In the genomic region with DNA sequence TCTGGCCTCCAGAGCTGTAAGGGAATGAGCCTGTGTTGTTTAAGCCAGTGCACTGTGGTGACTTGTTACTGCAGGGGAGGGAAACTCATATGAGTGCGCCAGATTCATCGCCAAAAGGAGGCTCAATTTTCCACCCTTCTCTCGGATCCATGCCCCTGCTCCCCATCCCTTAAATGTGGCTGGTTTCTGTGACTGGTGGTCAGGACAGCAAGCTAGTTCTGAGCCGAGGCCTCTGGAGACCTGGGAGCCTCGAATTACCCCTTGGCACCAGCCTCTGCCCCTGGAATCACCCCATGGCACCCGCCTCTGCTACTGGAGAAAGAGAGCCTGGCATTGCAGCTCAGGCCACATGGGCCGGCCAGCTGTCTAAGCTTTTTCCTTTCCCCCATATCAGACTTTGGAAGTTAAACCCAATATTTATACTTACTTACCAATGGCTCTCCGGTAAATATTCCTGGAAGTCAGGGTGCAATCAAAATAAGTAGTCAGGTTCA, we compare ENCODE assay signal across 25 cellular contexts. TPM values are rescaled to one million over a fixed set of nuclear protein-coding genes. Genes with fewer than 3 reads are reported as not detected.
DNase-seq lines count a peak whose midpoint lies in the region; ATAC-seq, FAIRE-seq and TF ChIP-seq lines count a peak whose summit lies in the region.
"Had no signal": no experiment of that assay in that cellular context is flagged by ENCODE, and none has a peak within 500 bp of the region (broad histone marks: within the 10 kb centered on the region; RNA-seq: fewer than 3 reads in every experiment).

No MANE protein-coding gene starts in this region.

- no peak overlapping the region for H3K4me2 ChIP-seq in H1 (ENCODE audit: insufficient read depth in 1 of 2, low read depth in 2 of 2, low read length in 2 of 2)
- no peak overlapping the region for H3K4me2 ChIP-seq in GM23248 (ENCODE audit: unreplicated experiment)
- H3K4me2 ChIP-seq: A549; BLaER1 treated with 17β-estradiol and CSF1 and Interleukin-3, amounts not matched to agents 10 nM and 100 nM had no signal

- H3F3A ChIP-seq in GM23248 (ENCODE audit: insufficient read depth): no peaks in the 10 kb centered on the region

- TF ChIP-seq EP300 in H1 (IDR thresholded peaks at IDR 0.05; ENCODE audit: borderline replicate concordance in 1 of 2, low read depth in 2 of 2, low read length in 2 of 2): no peak

- H3K9me3 ChIP-seq in H1 (ENCODE audit: insufficient read depth in 2 of 2, low read depth in 1 of 2, low read length in 1 of 2) (no peaks in the 10 kb centered on the region), psoas muscle (no peaks in the 10 kb centered on the region), GM23248 (ENCODE audit: low read depth) (no peaks in the 10 kb centered on the region)
- H3K9me3 ChIP-seq: A549; BE2C; BLaER1 treated with 17β-estradiol and CSF1 and Interleukin-3, amounts not matched to agents 10 nM and 100 nM had no signal

- DNase-seq in coronary artery (ENCODE audit: low spot score) (peak; percentile 52), H1 (ENCODE audit: low read depth in 1 of 2, low spot score in 2 of 2) (no peak), left lobe of liver (ENCODE audit: low spot score) (peak; percentile 26), psoas muscle (no peak), GM23248 (no peak), NCI-H2196 (lab: John Stamatoyannopoulos, UW; ENCODE audit: unreplicated experiment) (no peak), D721Med (ENCODE audit: insufficient read length, low spot score) (no peak)
- DNase-seq: 8988T; ACHN; AML-193; BE2C; CD4-positive, alpha-beta T cell; CD8-positive, alpha-beta memory T cell; DMS53; DMS79 treated with DMSO at 0.1 percent for 48 hours; GF-D8; GOT3; H7; HCEC 1CT had no signal

- 78% methylated on average over 8 of the region's 8 CpGs; no CpG with 5 or more reads in 1 of the 2 experiments for WGBS in H1 (ENCODE audit: extremely low coverage in 1 of 2, insufficient coverage in 1 of 2, insufficient read length in 1 of 2, insufficient replicate concordance in 2 of 2, low coverage in 1 of 2, low lambda C conversion rate in 2 of 2, missing lambda C conversion rate in 1 of 2), 2 experiments
- WGBS in psoas muscle, 3 donors: 32 to 42% (median 41%) methylated on average over 8 of the region's 8 CpGs
- 54 to 57% methylated on average over 8 of the region's 8 CpGs for WGBS in GM23248 (ENCODE audit: low coverage in 1 of 2, low lambda C conversion rate in 2 of 2, missing lambda C conversion rate in 2 of 2), 2 experiments

- no peaks in the 10 kb centered on the region for H3K79me1 ChIP-seq in H1 (ENCODE audit: low read depth, low read length)

- no peaks in the 10 kb centered on the region for H4K20me1 ChIP-seq in H1 (replicated peaks in 1 of 2; ENCODE audit: control insufficient read depth in 1 of 2, insufficient read depth in 2 of 2, low read length in 2 of 2)
- no peaks in the 10 kb centered on the region for H4K20me1 ChIP-seq in GM23248 (ENCODE audit: insufficient read depth)
- H4K20me1 ChIP-seq: BLaER1 treated with 17β-estradiol and CSF1 and Interleukin-3, amounts not matched to agents 10 nM and 100 nM had no signal

- no peak overlapping the region for H3K9ac ChIP-seq in H1 (replicated peaks in 1 of 4; ENCODE audit: extremely low read depth in 1 of 4, low read depth in 3 of 4, low read length in 3 of 4)
- no peak overlapping the region for H3K9ac ChIP-seq in GM23248
- H3K9ac ChIP-seq: BLaER1 treated with 17β-estradiol and CSF1 and Interleukin-3, amounts not matched to agents 10 nM and 100 nM had no signal

- H3K23me2 ChIP-seq in H1 (ENCODE audit: low read depth, low read length): no peaks in the 10 kb centered on the region

- POLR2A ChIA-PET in H1 (lab: Charles Lee; ENCODE audit: partially characterized antibody): interaction anchor here (0.8 to 1.1 kb wide), 2 partner anchors 40 to 111 kb away, joined by 3 to 6 read pairs; a partner anchor contains a TSS

- no peak overlapping the region for H2BK5ac ChIP-seq in H1 (ENCODE audit: low read depth, low read length)

- TF ChIP-seq RAD21 in H1 (IDR thresholded peaks at IDR 0.05 in 1 of 2, conservative IDR thresholded peaks at IDR 0.05 in 1 of 2; ENCODE audit: low read depth in 2 of 2, low read length in 2 of 2): no peak

- in situ Hi-C loops in GM23248 (cut with MboI): no loop called here

- no peak overlapping the region for H4K5ac ChIP-seq in H1 (ENCODE audit: insufficient read length, low read depth, low read length)

- H2BK20ac ChIP-seq in H1 (ENCODE audit: low read length): 0 out of 2 replicates have a peak overlapping the region, but pooled peaks have one; percentile 48

- H3K27ac ChIP-seq in coronary artery (no peak overlapping the region), H1 (ENCODE audit: low read depth, low read length) (no peak overlapping the region), psoas muscle (no peak overlapping the region), GM23248 (no peak overlapping the region)
- H3K27ac ChIP-seq: A549; BLaER1 treated with 17β-estradiol and CSF1 and Interleukin-3, amounts not matched to agents 10 nM and 100 nM had no signal

- ATAC-seq in left lobe of liver (no peak), psoas muscle (peak in 3 of 4 donors; percentile 40 to 83 (median 58))
- ATAC-seq: A549 had no signal

- TF ChIP-seq CTCF in coronary artery (IDR thresholded peaks at IDR 0.05) (no peak), H1 (IDR thresholded peaks at IDR 0.05; ENCODE audit: control extremely low read depth in 1 of 3, insufficient read depth in 1 of 3, low read depth in 1 of 3, low read length in 3 of 3) (no peak), psoas muscle (IDR thresholded peaks at IDR 0.05) (no peak), D721Med (IDR thresholded peaks at IDR 0.05; ENCODE audit: insufficient read depth, missing control alignments) (no peak)

- no peak overlapping the region for H2BK15ac ChIP-seq in H1 (ENCODE audit: low read length)

- H3K4me3 ChIP-seq in coronary artery (no peak overlapping the region), H1 (ENCODE audit: extremely low read depth in 1 of 4, insufficient read depth in 2 of 4, low read depth in 3 of 4, low read length in 4 of 4) (no peak overlapping the region), psoas muscle (no peak overlapping the region), GM23248 (no peak overlapping the region)
- H3K4me3 ChIP-seq: A549; BLaER1 treated with 17β-estradiol and CSF1 and Interleukin-3, amounts not matched to agents 10 nM and 100 nM had no signal

- H4K91ac ChIP-seq in H1 (replicated peaks; ENCODE audit: insufficient read length, low read length): no peak overlapping the region

- H2AK5ac ChIP-seq in H1 (ENCODE audit: low read depth, low read length): no peak overlapping the region

- H3K23ac ChIP-seq in H1 (ENCODE audit: insufficient read length): no peak overlapping the region

- H2BK12ac ChIP-seq in H1 (ENCODE audit: low read depth, low read length): no peak overlapping the region

- intact Hi-C loops in psoas muscle (cut with DNase I): no loop called here

- FAIRE-seq in H1 (lab: Jason Lieb, UNC) (no peak), D721Med (lab: Jason Lieb, UNC) (no peak)
- FAIRE-seq: A549, GM12891, GM18507 had no signal

- H2AFZ ChIP-seq in H1 (ENCODE audit: low read length) (no peak overlapping the region), GM23248 (no peak overlapping the region)

- H3K4me1 ChIP-seq in H1 (replicated peaks in 1 of 4; ENCODE audit: control insufficient read depth in 3 of 4, insufficient read depth in 4 of 4, low read length in 3 of 4) (peaks cover 0 to 2% (median 0%) of the 10 kb centered on the region in 4 experiments; a peak in 1 of 7 replicates), psoas muscle (no peaks in the 10 kb centered on the region), GM23248 (ENCODE audit: insufficient read depth) (no peaks in the 10 kb centered on the region)
- H3K4me1 ChIP-seq: A549, BE2C had no signal

- no peak overlapping the region for H3K4ac ChIP-seq in H1 (replicated peaks; ENCODE audit: insufficient read length, low read depth, low read length)

- no peak overlapping the region for H2BK120ac ChIP-seq in H1 (replicated peaks; ENCODE audit: low read depth, low read length)

- H3K79me2 ChIP-seq in H1 (ENCODE audit: control insufficient read depth in 1 of 2, insufficient read depth in 2 of 2, low read length in 2 of 2): no peaks in the 10 kb centered on the region
- no peaks in the 10 kb centered on the region for H3K79me2 ChIP-seq in GM23248 (ENCODE audit: insufficient read depth)

- no peaks in the 10 kb centered on the region for H3K27me3 ChIP-seq in H1 (replicated peaks in 1 of 4; ENCODE audit: control insufficient read depth in 3 of 4, extremely low read depth in 1 of 4, insufficient read depth in 3 of 4, low read length in 3 of 4)
- H3K27me3 ChIP-seq in psoas muscle (ENCODE audit: insufficient read depth in 3 of 3, low read length in 2 of 3): peaks cover 0 to 7% (median 0%) of the 10 kb centered on the region in 3 donors
- H3K27me3 ChIP-seq in GM23248 (replicated peaks; ENCODE audit: insufficient read depth): peaks cover 23% of the 10 kb centered on the region
- H3K27me3 ChIP-seq: BLaER1 treated with 17β-estradiol and CSF1 and Interleukin-3, amounts not matched to agents 10 nM and 100 nM had no signal

- no peaks in the 10 kb centered on the region for H3K9me2 ChIP-seq in GM23248 (ENCODE audit: insufficient read depth)

- no peak overlapping the region for H3K56ac ChIP-seq in H1 (replicated peaks; ENCODE audit: insufficient read length, low read depth, low read length)

- CTCF ChIA-PET in H1 (lab: Charles Lee; ENCODE audit: partially characterized antibody): interaction anchor here (0.8 to 1.6 kb wide), 4 partner anchors 8 to 162 kb away, joined by 3 to 4 read pairs (median 3); no protein-coding TSS in a partner anchor

- no peak overlapping the region for H3K18ac ChIP-seq in H1 (ENCODE audit: extremely low read depth, low read length)

- H4K8ac ChIP-seq in H1 (ENCODE audit: extremely low read depth, insufficient read depth, low read length): no peak overlapping the region

- H3K36me3 ChIP-seq in H1 (ENCODE audit: control insufficient read depth in 2 of 4, insufficient read depth in 4 of 4, low read length in 3 of 4) (no peaks in the 10 kb centered on the region), psoas muscle (ENCODE audit: insufficient read depth in 1 of 2, low read depth in 1 of 2) (no peaks in the 10 kb centered on the region), GM23248 (ENCODE audit: low read depth) (no peaks in the 10 kb centered on the region)
- H3K36me3 ChIP-seq: BE2C; BLaER1 treated with 17β-estradiol and CSF1 and Interleukin-3, amounts not matched to agents 10 nM and 100 nM had no signal

- no peak for TF ChIP-seq POLR2A in H1 (IDR thresholded peaks at IDR 0.05; ENCODE audit: control extremely low read depth in 1 of 2, low read depth in 2 of 2, low read length in 2 of 2)

- H3K14ac ChIP-seq in H1 (ENCODE audit: insufficient read length): no peak overlapping the region

RNA-seq across cellular contexts. Expression of a gene that starts 39.9 kb away (rescaled TPM):
- 56.5 and 64.6 TPM in 2 replicates for total RNA-seq in H1 (2021; fragmentation: NEBNext Ultra II Directional; extraction: Animal tissue kit (Norgen Biotek cat#: 25700))
- 16.5 and 32.5 TPM in 2 replicates for polyA plus RNA-seq in H1 (2011; rRNA removed)
- 12.2 TPM for polyA plus RNA-seq in H1 (2011; cell fraction: cytosol; rRNA removed)
- 46.4 TPM for polyA plus RNA-seq in H1 (2011; cell fraction: nucleus; rRNA removed)
- 19.6 to 25.6 TPM (median 22.5 TPM) in 4 replicates for polyA plus RNA-seq in H1 (2012, experiment 1 of 2)
- polyA plus RNA-seq in H1 (2012, experiment 2 of 2): 3.7 TPM
- polyA plus RNA-seq in H1 (2013, experiment 1 of 2): 38.4 TPM
- polyA plus RNA-seq in H1 (2013, experiment 2 of 2): 36.8 TPM
- 16.2 and 17.2 TPM in 2 replicates for polyA minus RNA-seq in H1 (2011; rRNA and poly(A)+ RNA removed)
- polyA minus RNA-seq in H1 (2011; cell fraction: cytosol; rRNA and poly(A)+ RNA removed): 19.3 TPM
- polyA minus RNA-seq in H1 (2011; cell fraction: nucleus; rRNA and poly(A)+ RNA removed): 62.6 TPM
- total RNA-seq in left lobe of liver: 40.6 TPM
- total RNA-seq in psoas muscle: 10 to 100 TPM; 40.4 to 49.3 (median 43.7) TPM
- 10 to 100 TPM; 11.6 to 24.5 (median 11.7) TPM for polyA plus RNA-seq in psoas muscle
- 9.5 and 10.5 TPM in 2 replicates for total RNA-seq in GM23248 (2014; rRNA removed; shearing (Covaris generic))
- polyA plus RNA-seq in GM23248 (2016; fragmentation: Nextera tagmentation; extraction: Ambion mirVana): 33.2 and 36.0 TPM in 2 replicates

RNA-seq across cellular contexts. Expression of a gene that starts 58.2 kb away (rescaled TPM):
- total RNA-seq in H1 (2021; fragmentation: NEBNext Ultra II Directional; extraction: Animal tissue kit (Norgen Biotek cat#: 25700)): not detected in 2 replicates
- polyA plus RNA-seq in H1 (2011; rRNA removed) (not detected in 2 replicates), psoas muscle (not detected), GM23248 (2016; fragmentation: Nextera tagmentation; extraction: Ambion mirVana) (not detected in 2 replicates)
- not detected for polyA plus RNA-seq in H1 (2011; cell fraction: cytosol; rRNA removed)
- not detected for polyA plus RNA-seq in H1 (2011; cell fraction: nucleus; rRNA removed)
- polyA plus RNA-seq in H1 (2012, experiment 1 of 2): not detected in 4 replicates
- polyA plus RNA-seq in H1 (2012, experiment 2 of 2): not detected
- not detected for polyA plus RNA-seq in H1 (2013, experiment 1 of 2)
- not detected for polyA plus RNA-seq in H1 (2013, experiment 2 of 2)
- polyA minus RNA-seq in H1 (2011; rRNA and poly(A)+ RNA removed): not detected in 2 replicates
- polyA minus RNA-seq in H1 (2011; cell fraction: cytosol; rRNA and poly(A)+ RNA removed): not detected
- 0.30 TPM for polyA minus RNA-seq in H1 (2011; cell fraction: nucleus; rRNA and poly(A)+ RNA removed)
- total RNA-seq in left lobe of liver (not detected), psoas muscle (not detected)
- not detected in 2 replicates for total RNA-seq in GM23248 (2014; rRNA removed; shearing (Covaris generic))
- total RNA-seq: CD4-positive, alpha-beta T cell; CD8-positive, alpha-beta memory T cell; G401 had no signal
- polyA plus RNA-seq: A549; CD14-positive monocyte; CD8-positive, alpha-beta memory T cell had no signal

Comparison
In these comparisons a context has a peak if more than half of its experiments do, and no peak if none do; other contexts are left out.
1. DNase-seq: peak in coronary artery (single experiment) and left lobe of liver (single experiment); none in H1 (0 of 2), psoas muscle (0 of 2), GM23248 (single experiment), NCI-H2196 (single experiment) and D721Med (single experiment).